16 cellular contexts compared by ENCODE assay signal in the genomic region with DNA sequence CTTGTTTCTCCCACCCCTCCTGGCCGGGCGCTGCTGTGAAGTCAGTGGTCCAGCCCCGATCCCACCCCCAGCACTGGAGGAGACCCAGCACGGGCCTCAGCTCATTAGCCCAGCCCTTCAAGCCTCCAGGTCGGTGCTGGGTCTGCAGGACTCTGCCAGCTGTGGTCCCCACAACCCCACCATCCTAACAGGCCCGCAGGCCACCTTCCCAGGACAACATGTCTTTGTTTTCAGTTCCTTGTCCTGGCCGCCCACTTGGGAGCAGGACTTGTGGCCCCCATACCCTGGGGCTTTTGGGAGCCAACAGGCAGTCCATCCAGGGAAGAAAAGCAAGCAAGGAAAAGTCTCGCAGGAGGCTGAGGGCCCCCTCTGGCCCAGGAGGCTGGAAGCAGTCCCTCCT. TPM values are rescaled to one million over a fixed set of nuclear protein-coding genes. Genes with fewer than 3 reads are reported as not detected.
"Had no signal": no experiment of that assay in that cellular context is flagged by ENCODE, and none has a peak within 500 bp of the region (broad histone marks: within the 10 kb centered on the region; RNA-seq: fewer than 3 reads in every experiment).

No MANE protein-coding gene starts in this region.

- H3K36me3 Mint-ChIP-seq: activated CD8-positive, alpha-beta memory T cell treated with anti-CD3 and anti-CD28 coated beads, Interleukin-2, amount 10 ng/mL, durations not matched to agents 7 days and 5 days; activated naive CD8-positive, alpha-beta T cell treated with anti-CD3 and anti-CD28 coated beads, Interleukin-2, amount 10 ng/mL, durations not matched to agents 7 days and 5 days had no signal

- H3K27ac Mint-ChIP-seq: activated CD8-positive, alpha-beta memory T cell treated with anti-CD3 and anti-CD28 coated beads, Interleukin-2, amount 10 ng/mL, durations not matched to agents 7 days and 5 days; activated naive CD8-positive, alpha-beta T cell treated with anti-CD3 and anti-CD28 coated beads, Interleukin-2, amount 10 ng/mL, durations not matched to agents 7 days and 5 days had no signal

- H3K9me3 Mint-ChIP-seq: activated naive CD8-positive, alpha-beta T cell treated with anti-CD3 and anti-CD28 coated beads, Interleukin-2, amount 10 ng/mL, durations not matched to agents 7 days and 5 days; activated T-cell treated with anti-CD3 and anti-CD28 coated beads, Interleukin-2, amount 50 U/mL, for 4 hours had no signal

- DNase-seq: activated CD4-positive, alpha-beta T cell treated with anti-CD3 and anti-CD28 coated beads, Interleukin-2, amount 50 U/mL, for 48 hours; activated CD8-positive, alpha-beta memory T cell treated with anti-CD3 and anti-CD28 coated beads, Interleukin-2, amount 10 ng/mL, durations not matched to agents 7 days and 5 days; activated gamma-delta T cell; activated naive CD8-positive, alpha-beta T cell treated with anti-CD3 and anti-CD28 coated beads, Interleukin-2, amount 10 ng/mL, durations not matched to agents 7 days and 5 days; activated T-cell treated with anti-CD3 and anti-CD28 coated beads, Interleukin-2, amount 50 U/mL, for 4 hours; aorta; effector CD8-positive, alpha-beta T cell; erythroblast; left cardiac atrium; lower lobe of right lung; naive thymus-derived CD4-positive, alpha-beta T cell; right lobe of liver; stimulated activated CD4-positive, alpha-beta T cell treated with anti-CD3 and anti-CD28 coated beads, Interleukin-2, amount 100 ng/mL, for 24 hours; stimulated activated naive CD4-positive, alpha-beta T cell treated with Interleukin-2 at 50 U/mL for 16 hours; T-helper 2 cell had no signal

- H3K27me3 Mint-ChIP-seq: activated naive CD8-positive, alpha-beta T cell treated with anti-CD3 and anti-CD28 coated beads, Interleukin-2, amount 10 ng/mL, durations not matched to agents 7 days and 5 days; naive thymus-derived CD4-positive, alpha-beta T cell had no signal

RNA-seq across cellular contexts. Expression of gene HRK, which starts 60.0 kb away (rescaled TPM):
- total RNA-seq: activated CD8-positive, alpha-beta memory T cell treated with anti-CD3 and anti-CD28 coated beads, Interleukin-2, amount 10 ng/mL, durations not matched to agents 7 days and 5 days; activated naive CD8-positive, alpha-beta T cell treated with anti-CD3 and anti-CD28 coated beads, Interleukin-2, amount 10 ng/mL, durations not matched to agents 7 days and 5 days; activated T-cell treated with anti-CD3 and anti-CD28 coated beads, Interleukin-2, amount 50 U/mL, for 4 hours; bronchial epithelial cell; right lobe of liver had no signal
